Comparison of ENCODE assay signal across 11 cellular contexts in the genomic region with DNA sequence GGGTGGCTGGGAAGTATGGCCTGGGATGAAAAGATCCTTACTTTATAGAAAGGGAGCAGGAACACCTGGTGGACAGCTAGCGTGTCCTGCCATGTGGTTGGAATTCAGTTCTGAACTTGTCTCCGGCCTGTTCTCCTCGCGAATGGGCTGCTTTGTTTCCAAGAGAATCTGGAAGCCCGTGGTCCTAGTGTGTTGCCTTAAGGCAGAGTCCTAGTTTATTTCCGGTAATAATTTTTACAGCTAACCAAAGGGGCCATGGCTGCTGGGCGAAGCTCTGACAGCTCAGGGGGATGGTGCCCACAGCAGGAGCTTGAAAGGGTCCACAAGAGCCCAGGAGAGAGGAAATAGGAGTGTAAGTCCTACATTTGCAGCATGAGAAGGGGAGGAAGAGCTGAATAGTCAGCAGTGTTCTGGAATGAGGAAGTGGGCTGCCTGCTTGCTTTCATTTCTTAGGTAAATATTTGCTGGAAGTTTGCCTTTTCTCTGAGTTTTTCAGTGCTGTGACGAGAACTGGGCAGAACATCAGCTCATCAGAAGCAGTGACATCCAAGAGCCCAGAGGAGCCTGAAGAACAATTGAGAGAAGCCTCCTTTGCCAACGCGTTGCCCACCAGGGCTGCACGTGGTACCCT. TPM values are rescaled to one million over a fixed set of nuclear protein-coding genes. Genes with fewer than 3 reads are reported as not detected.
DNase-seq lines count a peak whose midpoint lies in the region; ATAC-seq, FAIRE-seq and TF ChIP-seq lines count a peak whose summit lies in the region.
"Had no signal": no experiment of that assay in that cellular context is flagged by ENCODE, and none has a peak within 500 bp of the region (broad histone marks: within the 10 kb centered on the region; RNA-seq: fewer than 3 reads in every experiment).

No MANE protein-coding gene starts in this region.

- H2BK15ac ChIP-seq in mesenchymal stem cell (ENCODE audit: low read depth, poor library complexity, severe bottlenecking): no peak overlapping the region

- no peak overlapping the region for H2BK12ac ChIP-seq in mesenchymal stem cell (ENCODE audit: low read length in 2 of 2)

- POLR2A ChIA-PET in WTC11 (lab: Charles Lee): no interaction called here

- no peak overlapping the region for H3K4me3 Mint-ChIP-seq in WTC11

- peaks cover 6% of the 10 kb centered on the region for H3K4me1 ChIP-seq in mesenchymal stem cell (ENCODE audit: control insufficient read depth, insufficient read depth, low read depth, low read length)

- H3K27ac Mint-ChIP-seq in WTC11: no peak overlapping the region

- in situ Hi-C loops in Caki2 (cut with HindIII; ENCODE audit: low pct_unique_long_range_greater_than_20kb, low sequenced_read_pairs): no loop called here

- H3K4ac ChIP-seq in mesenchymal stem cell (ENCODE audit: low read depth in 1 of 2, low read length in 2 of 2): no peak overlapping the region

- peak; percentile 55 for ATAC-seq in HG02759 (IDR thresholded peaks at IDR 0.05; ENCODE audit: unreplicated experiment)
- no peak for ATAC-seq in WTC11

- DNase-seq in Caki2 (ENCODE audit: low read depth) (peak; percentile 26), WTC11 (ENCODE audit: low spot score) (no peak), mesenchymal stem cell (peak; percentile 19), DMS153 treated with DMSO at 0.1 percent for 48 hours (lab: John Stamatoyannopoulos, UW; ENCODE audit: unreplicated experiment) (no peak), 8988T (no peak), NCI-H128 (lab: John Stamatoyannopoulos, UW; ENCODE audit: unreplicated experiment) (no peak), urothelium cell line (ENCODE audit: low spot score) (no peak)
- DNase-seq: activated naive CD4-positive, alpha-beta T cell treated with anti-CD3 and anti-CD28 coated beads, Interleukin-2, amount 50 U/mL, for 16 hours; DND-41; NCI-H510A had no signal

- no peak for TF ChIP-seq CTCF in WTC11 (IDR thresholded peaks at IDR 0.05)

- no peak overlapping the region for H2BK5ac ChIP-seq in mesenchymal stem cell (ENCODE audit: low read depth, low read length, poor library complexity, severe bottlenecking)

- no peaks in the 10 kb centered on the region for H3K9me3 ChIP-seq in mesenchymal stem cell (ENCODE audit: control insufficient read depth, low read length)

- WGBS in mesenchymal stem cell: 90% methylated on average over 11 of the region's 11 CpGs

- no peak overlapping the region for H3K18ac ChIP-seq in mesenchymal stem cell (ENCODE audit: low read depth in 1 of 2, low read length in 2 of 2)

- H2AFZ ChIP-seq in mesenchymal stem cell (ENCODE audit: low read depth, low read length): no peak overlapping the region

- no peak overlapping the region for H3K23ac ChIP-seq in mesenchymal stem cell (ENCODE audit: low read length in 2 of 2)

- H3K36me3 Mint-ChIP-seq in WTC11: 0 out of 2 replicates have a peak, but pooled peaks cover 3% of the 10 kb centered on the region

- FAIRE-seq in urothelium cell line (lab: Jason Lieb, UNC): no peak

- H3K9me3 Mint-ChIP-seq in WTC11: peaks cover 12% of the 10 kb centered on the region

- peak overlapping the region; percentile 24 for H3K27ac ChIP-seq in mesenchymal stem cell (ENCODE audit: low read length, poor library complexity, severe bottlenecking)

- H3K4me2 ChIP-seq in mesenchymal stem cell (ENCODE audit: low read length, poor library complexity, severe bottlenecking): no peak overlapping the region

- no peak overlapping the region for H3K9ac ChIP-seq in mesenchymal stem cell (ENCODE audit: low read length)

- no peak overlapping the region for H3K14ac ChIP-seq in mesenchymal stem cell (ENCODE audit: low read length in 2 of 2)

- H4K8ac ChIP-seq in mesenchymal stem cell (ENCODE audit: low read length): no peak overlapping the region

- CTCF ChIA-PET in WTC11 (lab: Charles Lee): interaction anchor here (1.1 kb wide), 1 partner anchor 21 kb away, joined by 4 read pairs; no protein-coding TSS in a partner anchor

- H3K4me3 ChIP-seq in mesenchymal stem cell (ENCODE audit: insufficient read depth in 1 of 2, low read depth in 1 of 2, low read length in 2 of 2): no peak overlapping the region

- H2AK5ac ChIP-seq in mesenchymal stem cell (ENCODE audit: low read length, severe bottlenecking): peak overlapping the region; percentile 89

- H2BK120ac ChIP-seq in mesenchymal stem cell (ENCODE audit: low read depth, low read length): no peak overlapping the region

- peak overlapping the region; percentile 9 for H4K91ac ChIP-seq in mesenchymal stem cell (ENCODE audit: low read length)

- no peaks in the 10 kb centered on the region for H3K36me3 ChIP-seq in mesenchymal stem cell (ENCODE audit: control insufficient read depth in 1 of 2, insufficient read depth in 2 of 2, low read depth in 1 of 2, low read length in 2 of 2)

- H3K79me1 ChIP-seq in mesenchymal stem cell (replicated peaks; ENCODE audit: low read length, poor library complexity, severe bottlenecking): no peaks in the 10 kb centered on the region

- peaks cover 3 to 33% of the 10 kb centered on the region in 2 experiments for H3K27me3 ChIP-seq in mesenchymal stem cell (ENCODE audit: control insufficient read depth in 1 of 2, insufficient read depth in 1 of 2, low read length in 2 of 2)

- peaks cover 5% of the 10 kb centered on the region; the same call in 1 of the 2 replicates for H3K27me3 Mint-ChIP-seq in WTC11 (ENCODE audit: low read depth)

- peaks cover 25% of the 10 kb centered on the region for H3K4me1 Mint-ChIP-seq in WTC11

TF ChIP-seq in WTC11, 78 proteins besides CTCF, POLR2A, EP300 and RAD21:
- peak; percentile 52 for TF ChIP-seq GABPB1 (CRISPR knock-in tag; IDR thresholded peaks at IDR 0.05)
- TF ChIP-seq, protein P1, sequence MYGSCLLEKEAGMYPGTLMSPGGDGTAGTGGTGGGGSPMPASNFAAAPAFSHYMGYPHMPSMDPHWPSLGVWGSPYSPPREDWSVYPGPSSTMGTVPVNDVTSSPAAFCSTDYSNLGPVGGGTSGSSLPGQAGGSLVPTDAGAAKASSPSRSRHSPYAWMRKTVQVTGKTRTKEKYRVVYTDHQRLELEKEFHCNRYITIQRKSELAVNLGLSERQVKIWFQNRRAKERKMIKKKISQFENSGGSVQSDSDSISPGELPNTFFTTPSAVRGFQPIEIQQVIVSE (CRISPR knock-in tag; IDR thresholded peaks at IDR 0.05; ENCODE audit: borderline replicate concordance): no peak

RNA-seq across cellular contexts. Expression of a gene that starts 13.1 kb away (rescaled TPM):
- total RNA-seq in Caki2 (2014; rRNA removed; shearing (Covaris generic); ENCODE audit: low replicate concordance): 2.3 and 7.6 TPM in 2 replicates
- total RNA-seq in WTC11 (2021): 36.7 to 44.9 TPM (median 42.6 TPM) in 3 replicates
- 0.08 TPM for polyA plus RNA-seq in mesenchymal stem cell (2013, experiment 1 of 2)
- polyA plus RNA-seq in mesenchymal stem cell (2013, experiment 2 of 2): not detected

RNA-seq across cellular contexts. Expression of a gene that starts 44.8 kb away (rescaled TPM):
- 21.8 and 26.7 TPM in 2 replicates for total RNA-seq in Caki2 (2014; rRNA removed; shearing (Covaris generic); ENCODE audit: low replicate concordance)
- 55.5 to 64.6 TPM (median 61.4 TPM) in 3 replicates for total RNA-seq in WTC11 (2021)
- 10.5 TPM for polyA plus RNA-seq in mesenchymal stem cell (2013, experiment 1 of 2)
- polyA plus RNA-seq in mesenchymal stem cell (2013, experiment 2 of 2): 9.8 TPM

Comparison
In these comparisons a context has a peak if more than half of its experiments do, and no peak if none do; other contexts are left out.
1. DNase-seq: peak in Caki2 (single experiment) and mesenchymal stem cell (single experiment); none in WTC11 (single experiment), DMS153 treated with DMSO at 0.1 percent for 48 hours (single experiment), 8988T (single experiment), NCI-H128 (single experiment) and urothelium cell line (single experiment).